23 cellular contexts compared by ENCODE assay signal in genomic region chr10:126558881-126559280, GRCh38.
"Had no signal": no experiment of that assay in that cellular context is flagged by ENCODE, and none has a peak within 500 bp of the region (broad histone marks: within the 10 kb centered on the region; RNA-seq: fewer than 3 reads in every experiment).

No MANE protein-coding gene starts in this region.

- H3K27me3 ChIP-seq: ascending aorta had no signal

- H3K27ac ChIP-seq: ascending aorta had no signal

- H3K4me1 ChIP-seq: ascending aorta had no signal

- H3K4me3 ChIP-seq: ascending aorta had no signal

- ATAC-seq: activated CD8-positive, alpha-beta T cell treated with anti-CD3 and anti-CD28 coated beads, Interleukin-2, amount 10 ng/mL, durations not matched to agents 7 days and 5 days; PC-3; WTC11 had no signal

- H3K36me3 Mint-ChIP-seq: activated naive CD4-positive, alpha-beta T cell treated with anti-CD3 and anti-CD28 coated beads, Interleukin-2, amount 50 U/mL, for 24 hours; brain had no signal

- H3K36me3 ChIP-seq: ascending aorta had no signal

- H3K4me1 Mint-ChIP-seq: activated naive CD4-positive, alpha-beta T cell treated with anti-CD3 and anti-CD28 coated beads, Interleukin-2, amount 50 U/mL, for 24 hours had no signal

- H3K4me3 Mint-ChIP-seq: activated CD8-positive, alpha-beta T cell treated with anti-CD3 and anti-CD28 coated beads, Interleukin-2, amount 10 ng/mL, durations not matched to agents 7 days and 5 days; activated naive CD4-positive, alpha-beta T cell treated with anti-CD3 and anti-CD28 coated beads, Interleukin-2, amount 50 U/mL, for 24 hours; activated T-helper 1 cell treated with anti-CD3 and anti-CD28 coated beads, Interleukin-12 subunit alpha, Interleukin-12 subunit beta, Interleukin-2, Interleukin-4 antibody, amounts not matched to agents 30 ng/mL and 10 ng/mL and 1 ng/mL, durations not matched to agents 14 hours and 24 hours and 36 hours; brain; T-helper 1 cell treated with Interleukin-12 subunit alpha and Interleukin-12 subunit beta and Interleukin-4 antibody, amounts not matched to agents 30 μg/mL and 1 μg/mL, for 36 hours; WTC11 had no signal

- H3K9me3 Mint-ChIP-seq: activated naive CD4-positive, alpha-beta T cell treated with anti-CD3 and anti-CD28 coated beads, Interleukin-2, amount 50 U/mL, for 24 hours; activated T-helper 1 cell treated with anti-CD3 and anti-CD28 coated beads, Interleukin-12 subunit alpha, Interleukin-12 subunit beta, Interleukin-2, Interleukin-4 antibody, amounts not matched to agents 30 ng/mL and 10 ng/mL and 1 ng/mL, durations not matched to agents 14 hours and 24 hours and 36 hours had no signal

- DNase-seq: activated CD4-positive, alpha-beta T cell treated with anti-CD3 and anti-CD28 coated beads for 48 hours; activated CD4-positive, alpha-beta T cell treated with anti-CD3 and anti-CD28 coated beads, Interleukin-2, amount 50 U/mL, for 4 hours; activated CD4-positive, CD25-positive, alpha-beta regulatory T cell treated with anti-CD3 and anti-CD28 coated beads, Interleukin-2, amount 50 U/mL, for 72 hours; activated CD8-positive, alpha-beta memory T cell treated with anti-CD3 and anti-CD28 coated beads, Interleukin-2, amount 50 U/mL, for 48 hours; activated CD8-positive, alpha-beta T cell treated with anti-CD3 and anti-CD28 coated beads, Interleukin-2, amount 10 ng/mL, durations not matched to agents 7 days and 5 days; activated effector memory CD4-positive, alpha-beta T cell treated with Interleukin-2 at 50 U/mL for 16 hours; activated naive CD4-positive, alpha-beta T cell; activated T-cell treated with anti-CD3 and anti-CD28 coated beads, Interleukin-2, amount 50 U/mL, for 1 hour; KG1; NCI-H1092; NCI-H1417; NCI-H1694; NCI-H2029 treated with DMSO at 0.1 percent for 48 hours; NCI-H345; NCI-H69; PC-3; SHP77 treated with DMSO at 0.1 percent for 48 hours had no signal
